In the genomic region with DNA sequence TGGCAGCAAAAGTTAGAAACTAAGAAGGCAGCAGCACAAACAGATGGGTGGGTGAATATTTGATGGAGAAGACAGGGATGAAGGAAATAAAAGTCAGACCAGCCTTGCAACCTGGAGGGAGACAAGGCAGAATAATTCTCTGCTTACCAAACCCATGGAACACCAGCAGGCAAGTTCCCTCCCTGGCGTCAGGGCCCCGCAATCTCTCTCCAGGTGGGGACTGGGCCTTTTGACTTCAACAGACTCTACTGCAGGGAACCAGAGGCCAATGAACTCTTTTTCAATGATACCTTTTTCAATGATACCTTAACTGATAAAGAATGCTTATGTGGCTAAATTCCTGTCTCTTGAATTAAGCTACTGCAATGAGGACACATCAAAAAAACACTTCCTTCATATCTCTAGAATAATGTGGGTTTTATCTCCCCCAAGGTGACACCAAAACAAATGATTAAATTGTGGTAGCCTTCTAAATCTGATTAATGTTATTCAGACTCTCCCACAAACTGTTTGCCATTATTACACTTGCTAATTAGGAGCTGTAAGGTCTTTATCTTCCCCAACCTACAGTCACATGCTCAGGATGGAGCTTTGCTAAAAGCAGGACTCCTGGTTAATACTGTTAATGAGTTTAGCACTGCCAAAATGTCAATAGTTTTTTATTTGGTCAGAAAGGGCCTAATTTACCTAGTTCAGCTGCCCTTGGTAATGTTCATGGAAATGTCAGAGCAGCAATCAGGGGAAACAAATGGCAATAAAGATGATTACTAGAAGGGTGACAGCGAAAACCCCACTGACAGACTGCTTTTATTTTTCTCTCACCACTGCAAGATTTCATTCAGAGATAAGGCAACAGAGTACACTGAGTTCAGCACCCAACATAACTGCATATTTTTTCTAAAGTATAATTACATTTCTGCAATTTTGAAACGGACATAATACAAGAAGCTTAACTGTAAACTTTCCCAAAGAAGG, we compare ENCODE assay signal across 1 cellular context.
TF ChIP-seq lines count a peak whose summit lies in the region.

No MANE protein-coding gene starts in this region.

TF ChIP-seq in IMR-90, 13 proteins besides CTCF, POLR2A, EP300 and RAD21:
- TF ChIP-seq MAFK (IDR thresholded peaks at IDR 0.05; ENCODE audit: low read depth, low read length) (0 out of 2 replicates have a peak, but pooled peaks have one; percentile 17), CEBPB (IDR thresholded peaks at IDR 0.05; ENCODE audit: low read depth, low read length) (no peak)
